In genomic region chr10:69802424-69803161, GRCh38 we compare ENCODE assay signal across 8 cellular contexts. TPM values are rescaled to one million over a fixed set of nuclear protein-coding genes. Genes with fewer than 3 reads are reported as not detected.
DNase-seq lines count a peak whose midpoint lies in the region; ATAC-seq and TF ChIP-seq lines count a peak whose summit lies in the region.

No MANE protein-coding gene starts in this region.

- ATAC-seq in PC-3 (peak; percentile 20), HG03432 (IDR thresholded peaks at IDR 0.05; ENCODE audit: unreplicated experiment) (no peak)

- peaks cover 62% of the 10 kb centered on the region for H3K4me1 ChIP-seq in PC-3 (ENCODE audit: insufficient read depth, low read length)

- no peaks in the 10 kb centered on the region for H3K9me3 ChIP-seq in PC-3 (ENCODE audit: low read length)

- DNase-seq in AG10803 (ENCODE audit: low read depth): peak; percentile 35
- DNase-seq in PC-3: peak; percentile 61
- DNase-seq in fibroblast of mammary gland (ENCODE audit: low read depth): peak; percentile 32
- no peak for DNase-seq in NCI-H446 treated with DMSO at 0.1 percent for 48 hours (lab: John Stamatoyannopoulos, UW)
- no peak for DNase-seq in NCI-H187 treated with DMSO at 0.1 percent for 48 hours (lab: John Stamatoyannopoulos, UW)
- DNase-seq in SW 1271 (lab: John Stamatoyannopoulos, UW): no peak

- H3K79me2 ChIP-seq in PC-3 (ENCODE audit: low read length): peaks cover 59% of the 10 kb centered on the region

- H3K27me3 ChIP-seq in PC-3 (ENCODE audit: low read length): no peaks in the 10 kb centered on the region

- no peaks in the 10 kb centered on the region for H3K9me3 Mint-ChIP-seq in nephron

- H3K4me3 ChIP-seq in AG10803 (ENCODE audit: low read length) (peak overlapping the region; percentile 73), PC-3 (ENCODE audit: low read length) (peak overlapping the region; percentile 70), fibroblast of mammary gland (ENCODE audit: control insufficient read depth, low read depth, low read length) (peak overlapping the region; percentile 57)

- TF ChIP-seq CTCF in AG10803 (conservative IDR thresholded peaks at IDR 0.05; ENCODE audit: low read length) (no peak; the same call in 1 of the 2 replicates), PC-3 (conservative IDR thresholded peaks at IDR 0.05; ENCODE audit: low read depth, low read length) (peak; percentile 55), fibroblast of mammary gland (conservative IDR thresholded peaks at IDR 0.05; ENCODE audit: control insufficient read depth, insufficient read depth, low read depth, low read length) (no peak), nephron (IDR thresholded peaks at IDR 0.05; ENCODE audit: unreplicated experiment in 3 of 3) (peak; percentile 17 to 25 (median 24))

- intact Hi-C loops in PC-3 (cut with micrococcal nuclease): loop anchor here (1.0 to 5.0 kb wide), 4 partner anchors 33 to 285 kb away; no protein-coding TSS in a partner anchor

- peak overlapping the region; percentile 84 to 93 (median 91) for H3K4me3 Mint-ChIP-seq in nephron

- POLR2A ChIA-PET in PC-3 (lab: Charles Lee; ENCODE audit: unreplicated experiment): no interaction called here

- peak overlapping the region; percentile 75 for H3K9ac ChIP-seq in PC-3 (ENCODE audit: low read length)

- H3K27me3 Mint-ChIP-seq in nephron (ENCODE audit: low read depth): peaks cover 49% of the 10 kb centered on the region

- H4K20me1 ChIP-seq in PC-3 (ENCODE audit: low read length): peaks cover 30% of the 10 kb centered on the region; the same call in 1 of the 2 replicates

- H3K36me3 Mint-ChIP-seq in nephron (ENCODE audit: low read depth): no peaks in the 10 kb centered on the region

- peak overlapping the region; percentile 82 for H3K4me2 ChIP-seq in PC-3 (ENCODE audit: low read length)

- peak overlapping the region; percentile 90 for H2AFZ ChIP-seq in PC-3 (ENCODE audit: low read length)

- no peaks in the 10 kb centered on the region for H3K9me2 ChIP-seq in PC-3 (replicated peaks; ENCODE audit: low read length)

- H3K4me1 Mint-ChIP-seq in nephron: peaks cover 47% of the 10 kb centered on the region

- peak overlapping the region; percentile 25; the same call in 1 of the 2 replicates for H3K27ac ChIP-seq in PC-3 (ENCODE audit: low read length)

- BruUV-seq in PC-3 (replicated peaks; lab: Mats Ljungman, UMichigan): no TSS peak

- CTCF ChIA-PET in PC-3 (lab: Charles Lee): interaction anchor here (1.2 kb wide), 2 partner anchors 62 to 110 kb away, joined by 4 to 5 read pairs; no protein-coding TSS in a partner anchor

- peaks cover 3% of the 10 kb centered on the region; the same call in 1 of the 2 replicates for H3K36me3 ChIP-seq in PC-3 (ENCODE audit: low read depth, low read length)

- no peak overlapping the region for H3K27ac Mint-ChIP-seq in nephron

- no peaks in the 10 kb centered on the region for H3F3A ChIP-seq in PC-3 (ENCODE audit: low read length, unreplicated experiment)

RNA-seq across cellular contexts. Expression of gene COL13A1, which starts 0.9 kb away (rescaled TPM):
- 201 and 299 TPM in 2 replicates for total RNA-seq in PC-3 (2014; rRNA removed)

Comparison
In these comparisons a context has a peak if more than half of its experiments do, and no peak if none do; other contexts are left out.
1. DNase-seq: peak in AG10803 (single experiment), PC-3 (single experiment) and fibroblast of mammary gland (single experiment); none in NCI-H446 treated with DMSO at 0.1 percent for 48 hours (single experiment), NCI-H187 treated with DMSO at 0.1 percent for 48 hours (single experiment) and SW 1271 (0 of 2).
2. CTCF ChIP-seq: peak in PC-3 (single experiment) and nephron (3 of 3); none in AG10803 (single experiment) and fibroblast of mammary gland (single experiment).
3. Peak in every context shown above with its lines, with median percentiles within 50 percentile points of each other: H3K4me3 ChIP-seq.